ENCODE assay signal across 14 cellular contexts in the genomic region with DNA sequence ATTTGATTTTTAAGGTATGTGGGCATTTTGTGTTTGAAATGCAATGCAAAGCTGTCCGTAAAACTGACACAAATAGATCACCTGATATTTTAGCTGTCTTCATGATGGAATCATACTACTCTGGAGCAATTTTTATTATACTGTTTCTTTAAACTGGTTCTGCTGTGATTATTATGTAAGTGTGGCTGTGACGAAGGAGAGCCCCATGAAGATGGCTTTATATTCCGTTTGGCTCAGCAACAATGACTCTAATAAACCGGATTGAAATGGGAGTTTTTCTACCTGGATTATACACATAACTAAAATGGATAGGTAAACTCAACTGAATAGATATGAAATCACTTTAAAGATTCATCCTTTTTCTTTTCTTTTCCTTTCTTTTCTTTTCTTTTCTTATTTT. TPM values are rescaled to one million over a fixed set of nuclear protein-coding genes. Genes with fewer than 3 reads are reported as not detected.
DNase-seq lines count a peak whose midpoint lies in the region; ATAC-seq, FAIRE-seq and TF ChIP-seq lines count a peak whose summit lies in the region.
"Had no signal": no experiment of that assay in that cellular context is flagged by ENCODE, and none has a peak within 500 bp of the region (broad histone marks: within the 10 kb centered on the region; RNA-seq: fewer than 3 reads in every experiment).

No MANE protein-coding gene starts in this region.

- no peaks in the 10 kb centered on the region for H3K27me3 Mint-ChIP-seq in CD8-positive, alpha-beta memory T cell

- no peaks in the 10 kb centered on the region for H3K36me3 ChIP-seq in CD8-positive, alpha-beta memory T cell (ENCODE audit: insufficient read depth, low read length)
- H3K36me3 ChIP-seq in K562 (ENCODE audit: control insufficient read depth, insufficient read depth, low read length) (no peaks in the 10 kb centered on the region), endocrine pancreas (ENCODE audit: control insufficient read depth, insufficient read depth, low read length) (peaks cover 2% of the 10 kb centered on the region)
- H3K36me3 ChIP-seq: BE2C had no signal

- H3K9me3 ChIP-seq in CD8-positive, alpha-beta memory T cell (ENCODE audit: low read length) = no peaks in the 10 kb centered on the region
- no peaks in the 10 kb centered on the region for H3K9me3 ChIP-seq in K562 (replicated peaks; ENCODE audit: control insufficient read depth, insufficient read depth, low read depth, low read length)
- no peaks in the 10 kb centered on the region for H3K9me3 ChIP-seq in endocrine pancreas (ENCODE audit: control insufficient read depth, low read length)
- H3K9me3 ChIP-seq: BE2C had no signal

- H3K4me1 Mint-ChIP-seq in CD8-positive, alpha-beta memory T cell = peaks cover 38 to 60% (median 55%) of the 10 kb centered on the region in 3 donors
- H3K4me1 Mint-ChIP-seq: GM23338 had no signal

- in situ Hi-C loops in K562 (cut with MboI) = no loop called here

- H3K4me1 ChIP-seq in CD8-positive, alpha-beta memory T cell (ENCODE audit: insufficient read depth, low read length) = no peaks in the 10 kb centered on the region
- H3K4me1 ChIP-seq in K562 (replicated peaks in 1 of 2; ENCODE audit: control insufficient read depth in 2 of 2, insufficient read depth in 2 of 2, low read length in 2 of 2) (no peaks in the 10 kb centered on the region), endocrine pancreas (ENCODE audit: control insufficient read depth, insufficient read depth, low read length) (peaks cover 3% of the 10 kb centered on the region)
- H3K4me1 ChIP-seq: BE2C had no signal

- H3K4me3 ChIP-seq in CD8-positive, alpha-beta memory T cell (ENCODE audit: low read length) = no peak overlapping the region
- H3K4me3 ChIP-seq in K562 = no peak overlapping the region
- peak overlapping the region; percentile 9 for H3K4me3 ChIP-seq in endocrine pancreas (ENCODE audit: control insufficient read depth, insufficient read depth, low read length)
- H3K4me3 ChIP-seq: GM23338 had no signal

- CTCF ChIA-PET in CD8-positive, alpha-beta memory T cell (lab: Charles Lee) = no interaction called here
- CTCF ChIA-PET in K562 (lab: Yijun Ruan, JAX; ENCODE audit: low intra/inter-chr PET ratio) = no interaction called here
- CTCF ChIA-PET in HEK293T (lab: Yijun Ruan, JAX) = no interaction called here

- intact Hi-C loops in K562 (cut with micrococcal nuclease) (no loop called here), left ventricle myocardium superior (cut with micrococcal nuclease) (no loop called here)

- FAIRE-seq in K562 (lab: Jason Lieb, UNC) = peak; percentile 51
- FAIRE-seq: A204.1 had no signal

- H3K9ac ChIP-seq in K562 (ENCODE audit: insufficient read depth in 1 of 2, low read depth in 2 of 2, low read length in 2 of 2) (no peak overlapping the region), endocrine pancreas (ENCODE audit: control insufficient read depth, insufficient read depth, low read length) (no peak overlapping the region)

- no peak for TF ChIP-seq RAD21 in K562 (CRISPR knock-in tag; conservative IDR thresholded peaks at IDR 0.05 in 1 of 2, IDR thresholded peaks at IDR 0.05 in 1 of 2)

- H3K9me1 ChIP-seq in K562 (ENCODE audit: control insufficient read depth, insufficient read depth, low read length) = no peaks in the 10 kb centered on the region

- TF ChIP-seq EP300 in K562 (IDR thresholded peaks at IDR 0.05; ENCODE audit: low read length) = no peak

- no peak for TF ChIP-seq POLR2A in K562 (conservative IDR thresholded peaks at IDR 0.05)

- no TSS peak for BruUV-seq in K562 (replicated peaks; lab: Mats Ljungman, UMichigan)

- no peaks in the 10 kb centered on the region for H3K27me3 ChIP-seq in CD8-positive, alpha-beta memory T cell (ENCODE audit: insufficient read depth, low read length, poor library complexity, severe bottlenecking)
- H3K27me3 ChIP-seq in K562 (ENCODE audit: control insufficient read depth in 2 of 2, insufficient read depth in 2 of 2, low read length in 2 of 2) = no peaks in the 10 kb centered on the region
- no peaks in the 10 kb centered on the region for H3K27me3 ChIP-seq in endocrine pancreas (ENCODE audit: control insufficient read depth, insufficient read depth, low read length)
- H3K27me3 ChIP-seq: BE2C had no signal

- DNase-seq in CD8-positive, alpha-beta memory T cell = no peak
- DNase-seq in K562 (ENCODE audit: extremely low read depth in 1 of 4, low spot score in 3 of 4) (no peak), NCI-H345 treated with DMSO at 0.1 percent for 48 hours (lab: John Stamatoyannopoulos, UW; ENCODE audit: unreplicated experiment) (no peak), NCI-H1105 (lab: John Stamatoyannopoulos, UW) (no peak), left ventricle myocardium superior (no peak), HEK293T (ENCODE audit: extremely low spot score) (no peak)
- DNase-seq: BE2C, DMS53, H7, IMR-90 had no signal

- H3K27ac Mint-ChIP-seq in CD8-positive, alpha-beta memory T cell = peak overlapping the region in 5 of 8 donors; percentile 23 to 61 (median 27)
- H3K27ac Mint-ChIP-seq: GM23338 had no signal

- H3K4me2 ChIP-seq in K562 (ENCODE audit: insufficient read depth, low read length) = no peak overlapping the region
- H3K4me2 ChIP-seq: GM23338 had no signal

- POLR2A ChIA-PET in CD8-positive, alpha-beta memory T cell (lab: Charles Lee) = no interaction called here
- POLR2A ChIA-PET in K562 (lab: Yijun Ruan, JAX) (interaction anchor here (1.1 kb wide), 1 partner anchor 9 kb away, joined by 6 read pairs; no protein-coding TSS in a partner anchor), HEK293T (lab: Yijun Ruan, JAX) (no interaction called here)

- no peaks in the 10 kb centered on the region for H3K9me3 Mint-ChIP-seq in CD8-positive, alpha-beta memory T cell
- H3K9me3 Mint-ChIP-seq: GM23338 had no signal

- H3K27ac ChIP-seq in CD8-positive, alpha-beta memory T cell (ENCODE audit: low read depth, low read length) = no peak overlapping the region
- no peak overlapping the region for H3K27ac ChIP-seq in K562 (ENCODE audit: extremely low read depth, low read depth, low read length)
- H3K27ac ChIP-seq: C4-2B had no signal

- 60% methylated on average over 4 of the region's 4 CpGs for WGBS in K562 (ENCODE audit: insufficient coverage, low coverage, missing lambda C conversion rate)

- no peaks in the 10 kb centered on the region for H4K20me1 ChIP-seq in K562 (replicated peaks; ENCODE audit: control insufficient read depth, insufficient read depth, low read length)

- no peaks in the 10 kb centered on the region for H3K79me2 ChIP-seq in K562 (ENCODE audit: control insufficient read depth, insufficient read depth, low read length)

- ATAC-seq in K562 (no peak), left ventricle myocardium superior (no peak)
- ATAC-seq: GM23338 had no signal

- no peak overlapping the region for H2AFZ ChIP-seq in K562 (ENCODE audit: low read depth, low read length)
- H2AFZ ChIP-seq: GM23338 had no signal

- no peak for TF ChIP-seq CTCF in K562 (IDR thresholded peaks at IDR 0.05 in 2 of 3, conservative IDR thresholded peaks at IDR 0.05 in 1 of 3; ENCODE audit: insufficient read depth in 2 of 3, low read depth in 1 of 3, low read length in 3 of 3)

- H3K36me3 Mint-ChIP-seq in CD8-positive, alpha-beta memory T cell = peaks cover 0 to 9% (median 7%) of the 10 kb centered on the region in 3 donors

- no peak overlapping the region for H3K4me3 Mint-ChIP-seq in CD8-positive, alpha-beta memory T cell
- H3K4me3 Mint-ChIP-seq: GM23338 had no signal

TF ChIP-seq in HEK293T, 16 proteins besides CTCF, POLR2A, EP300 and RAD21 (continues in another document):
- TF ChIP-seq BHLHE40 (IDR thresholded peaks at IDR 0.05; ENCODE audit: borderline replicate concordance) (no peak), NFRKB (IDR thresholded peaks at IDR 0.05) (no peak)

RNA-seq across cellular contexts. Expression of gene TLNRD1, which starts 9.4 kb away (rescaled TPM):
- 10 to 100 TPM; 35.9 to 38.6 TPM for total RNA-seq in CD8-positive, alpha-beta memory T cell
- 6.3 TPM for polyA plus RNA-seq in CD8-positive, alpha-beta memory T cell
- 7.4 and 16.8 TPM in 2 replicates for total RNA-seq in K562 (2011; cell fraction: chromatin; rRNA removed; ENCODE audit: low replicate concordance)
- 17.1 and 29.2 TPM in 2 replicates for total RNA-seq in K562 (2011; cell fraction: nucleolus; rRNA removed)
- 11.0 and 14.4 TPM in 2 replicates for total RNA-seq in K562 (2011; cell fraction: nucleoplasm; rRNA removed)
- total RNA-seq in K562 (2014; rRNA removed) (23.4 and 25.4 TPM in 2 replicates), K562 (2014; rRNA removed; fragmentation: Illumina TruSeq; extraction: Trizol) (4.3 and 4.8 TPM in 2 replicates), K562 (2015; rRNA removed; fragmentation: Illumina TruSeq; extraction: Trizol) (5.5 and 5.7 TPM in 2 replicates), K562 (2021) (26.7 and 33.1 TPM in 2 replicates), left ventricle myocardium superior (6.4 TPM)
- polyA plus RNA-seq in K562 (2011; rRNA removed) (4.5 and 9.5 TPM in 2 replicates), K562 (2014; fragmentation: Illumina TruSeq; extraction: Trizol) (4.2 and 4.7 TPM in 2 replicates), K562 (2014; fragmentation: Nextera tagmentation; extraction: Ambion mirVana) (1 to 10 TPM; 1.1 to 1.9 TPM), K562 (2014; rRNA removed) (16.2 and 21.5 TPM in 2 replicates)
- 4.6 and 46.8 TPM in 2 replicates for polyA plus RNA-seq in K562 (2011; cell fraction: cytosol; rRNA removed)
- polyA plus RNA-seq in K562 (2011; cell fraction: nucleus; rRNA removed) = 3.1 and 13.4 TPM in 2 replicates
- polyA plus RNA-seq in K562 (2012) = 11.4 and 15.1 TPM in 2 replicates
- 1.9 and 7.4 TPM in 2 replicates for polyA minus RNA-seq in K562 (2011; rRNA and poly(A)+ RNA removed)
- polyA minus RNA-seq in K562 (2011; cell fraction: cytosol; rRNA and poly(A)+ RNA removed) = 10.8 and 23.4 TPM in 2 replicates
- 8.1 and 17.0 TPM in 2 replicates for polyA minus RNA-seq in K562 (2011; cell fraction: nucleus; rRNA and poly(A)+ RNA removed)

RNA-seq across cellular contexts. Expression of gene MESD, which starts 20.5 kb away (rescaled TPM):
- 10 to 100 TPM; 25.7 to 30.5 TPM for total RNA-seq in CD8-positive, alpha-beta memory T cell
- 35.5 TPM for polyA plus RNA-seq in CD8-positive, alpha-beta memory T cell
- total RNA-seq in K562 (2011; cell fraction: chromatin; rRNA removed; ENCODE audit: low replicate concordance) = 28.7 and 34.6 TPM in 2 replicates
- total RNA-seq in K562 (2011; cell fraction: nucleolus; rRNA removed) = 24.3 and 27.2 TPM in 2 replicates
- 38.3 and 58.0 TPM in 2 replicates for total RNA-seq in K562 (2011; cell fraction: nucleoplasm; rRNA removed)
- total RNA-seq in K562 (2014; rRNA removed) (22.8 and 26.5 TPM in 2 replicates), K562 (2014; rRNA removed; fragmentation: Illumina TruSeq; extraction: Trizol) (28.2 and 31.4 TPM in 2 replicates), K562 (2015; rRNA removed; fragmentation: Illumina TruSeq; extraction: Trizol) (38.2 and 39.7 TPM in 2 replicates), K562 (2021) (23.9 and 24.1 TPM in 2 replicates), left ventricle myocardium superior (14.4 TPM)
- polyA plus RNA-seq in K562 (2011; rRNA removed) (11.5 and 20.0 TPM in 2 replicates), K562 (2014; fragmentation: Illumina TruSeq; extraction: Trizol) (27.0 and 29.7 TPM in 2 replicates), K562 (2014; fragmentation: Nextera tagmentation; extraction: Ambion mirVana) (10 to 100 TPM; 11.3 to 17.0 TPM), K562 (2014; rRNA removed) (18.9 and 20.7 TPM in 2 replicates)
- polyA plus RNA-seq in K562 (2011; cell fraction: cytosol; rRNA removed) = 9.6 TPM in 2 replicates
- 11.6 and 12.9 TPM in 2 replicates for polyA plus RNA-seq in K562 (2011; cell fraction: nucleus; rRNA removed)
- polyA plus RNA-seq in K562 (2012) = 22.1 and 28.2 TPM in 2 replicates
- 15.6 and 22.3 TPM in 2 replicates for polyA minus RNA-seq in K562 (2011; rRNA and poly(A)+ RNA removed)
- polyA minus RNA-seq in K562 (2011; cell fraction: cytosol; rRNA and poly(A)+ RNA removed) = 12.6 and 14.6 TPM in 2 replicates
- polyA minus RNA-seq in K562 (2011; cell fraction: nucleus; rRNA and poly(A)+ RNA removed) = 10.2 and 15.2 TPM in 2 replicates
